In the genomic region with DNA sequence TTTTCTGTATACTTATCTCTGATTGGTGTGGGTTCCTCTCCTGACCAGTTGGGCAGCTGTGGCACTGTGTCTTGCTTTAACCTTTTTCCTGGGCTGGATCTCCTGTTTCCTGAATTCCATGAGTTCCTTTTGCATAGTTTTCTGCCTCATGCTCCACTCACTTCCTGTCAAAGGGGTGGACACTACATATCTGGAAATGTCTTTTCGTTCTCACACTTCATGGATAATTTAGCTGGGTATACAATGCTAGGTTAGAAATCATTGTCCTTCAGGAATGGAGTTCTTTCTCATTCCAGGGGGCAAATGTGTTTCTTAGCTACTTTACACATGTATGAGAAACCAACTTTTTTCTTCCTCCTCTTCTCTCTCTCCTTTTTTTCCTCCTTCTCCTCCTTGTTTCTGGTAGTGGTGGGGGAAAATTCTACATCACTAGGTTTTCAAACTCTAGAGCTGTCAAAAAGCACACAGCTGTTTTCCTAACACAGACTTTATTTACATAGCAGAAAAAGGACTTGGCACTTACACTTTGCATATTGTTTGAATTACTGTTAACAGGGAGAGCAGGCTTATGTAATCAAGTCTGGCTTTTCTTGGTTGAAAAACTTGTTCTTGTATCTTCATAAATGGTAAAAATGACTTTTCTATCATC, we compare ENCODE assay signal across 27 cellular contexts. TPM values are rescaled to one million over a fixed set of nuclear protein-coding genes. Genes with fewer than 3 reads are reported as not detected.
DNase-seq lines count a peak whose midpoint lies in the region; ATAC-seq and TF ChIP-seq lines count a peak whose summit lies in the region.
"Had no signal": no experiment of that assay in that cellular context is flagged by ENCODE, and none has a peak within 500 bp of the region (broad histone marks: within the 10 kb centered on the region; RNA-seq: fewer than 3 reads in every experiment).

No MANE protein-coding gene starts in this region.

- no peak for TF ChIP-seq POLR2A in stomach (IDR thresholded peaks at IDR 0.05)

- 67 to 91% (median 85%) methylated on average over 1 of the region's 1 CpG for WGBS in stomach, 5 donors
- 61 to 80% methylated on average over 1 of the region's 1 CpG for WGBS in aorta, 2 donors

- H3K9me3 ChIP-seq in Karpas-422 (ENCODE audit: low read length) (no peaks in the 10 kb centered on the region), adipocyte (ENCODE audit: control insufficient read depth, low read length) (peaks cover 6% of the 10 kb centered on the region), stomach (peaks cover 0 to 11% (median 8%) of the 10 kb centered on the region in 4 donors), aorta (ENCODE audit: control insufficient read depth, low read length) (no peaks in the 10 kb centered on the region), colonic mucosa (no peaks in the 10 kb centered on the region)
- H3K9me3 ChIP-seq: neutrophil, psoas muscle had no signal

- H3K79me2 ChIP-seq in Karpas-422 (ENCODE audit: low read length): no peaks in the 10 kb centered on the region

- H4K20me1 ChIP-seq in Karpas-422 (ENCODE audit: insufficient read depth, low read depth, low read length): no peaks in the 10 kb centered on the region

- H3K36me3 ChIP-seq in Karpas-422 (ENCODE audit: insufficient read depth, low read length) (no peaks in the 10 kb centered on the region), adipocyte (ENCODE audit: control insufficient read depth, insufficient read depth, low read length, severe bottlenecking) (no peaks in the 10 kb centered on the region), stomach (no peaks in the 10 kb centered on the region), aorta (ENCODE audit: control insufficient read depth in 1 of 2, insufficient read depth in 2 of 2, low read length in 1 of 2) (no peaks in the 10 kb centered on the region), colonic mucosa (no peaks in the 10 kb centered on the region)
- H3K36me3 ChIP-seq: esophagus muscularis mucosa, neutrophil had no signal

- no peak overlapping the region for H3K9ac ChIP-seq in Karpas-422 (ENCODE audit: low read length)
- H3K9ac ChIP-seq in adipocyte (ENCODE audit: low read length): no peak overlapping the region
- no peak overlapping the region for H3K9ac ChIP-seq in colonic mucosa (ENCODE audit: low read depth in 2 of 2, low read length in 2 of 2)

- H3K27ac ChIP-seq in Karpas-422 (ENCODE audit: low read length) (no peak overlapping the region), stomach (peak overlapping the region in 3 of 5 donors; percentile 4 to 32 (median 7)), aorta (ENCODE audit: low read depth in 1 of 2, low read length in 2 of 2) (no peak overlapping the region), colonic mucosa (no peak overlapping the region)
- H3K27ac ChIP-seq: esophagus muscularis mucosa, neutrophil, psoas muscle had no signal

- H3K4me3 ChIP-seq in Karpas-422 (ENCODE audit: low read length) (no peak overlapping the region), adipocyte (ENCODE audit: low read length) (no peak overlapping the region), stomach (no peak overlapping the region), aorta (ENCODE audit: low read length in 2 of 2) (no peak overlapping the region), colonic mucosa (no peak overlapping the region)
- H3K4me3 ChIP-seq: esophagus muscularis mucosa, psoas muscle had no signal

- peaks cover 4% of the 10 kb centered on the region for H3K4me1 ChIP-seq in Karpas-422 (ENCODE audit: low read length)
- peaks cover 8% of the 10 kb centered on the region for H3K4me1 ChIP-seq in adipocyte (ENCODE audit: control insufficient read depth, insufficient read depth, low read length)
- H3K4me1 ChIP-seq in stomach: peaks cover 0 to 8% (median 0%) of the 10 kb centered on the region in 4 donors
- H3K4me1 ChIP-seq in aorta (ENCODE audit: control insufficient read depth in 1 of 2, insufficient read depth in 2 of 2, low read length in 2 of 2): no peaks in the 10 kb centered on the region
- no peaks in the 10 kb centered on the region for H3K4me1 ChIP-seq in colonic mucosa
- H3K4me1 ChIP-seq: esophagus muscularis mucosa, psoas muscle had no signal

- TF ChIP-seq CTCF in stomach (IDR thresholded peaks at IDR 0.05): no peak
- TF ChIP-seq CTCF in colonic mucosa (IDR thresholded peaks at IDR 0.05): no peak

- H3K27me3 ChIP-seq in Karpas-422 (ENCODE audit: low read length) (no peaks in the 10 kb centered on the region), adipocyte (replicated peaks; ENCODE audit: control insufficient read depth, insufficient read depth, low read length) (no peaks in the 10 kb centered on the region), stomach (no peaks in the 10 kb centered on the region), aorta (ENCODE audit: control insufficient read depth in 1 of 2, insufficient read depth in 2 of 2, low read length in 1 of 2) (no peaks in the 10 kb centered on the region), colonic mucosa (no peaks in the 10 kb centered on the region)
- H3K27me3 ChIP-seq: esophagus muscularis mucosa, neutrophil had no signal

- no peak for ATAC-seq in aorta (ENCODE audit: low FRiP score)
- ATAC-seq: psoas muscle had no signal

- peak; percentile 36 for DNase-seq in Karpas-422
- DNase-seq in adipocyte (ENCODE audit: low read depth): peak; percentile 73
- DNase-seq in fibroblast of the conjunctiva (ENCODE audit: low read depth): peak; percentile 48
- no peak for DNase-seq in stomach
- DNase-seq in stimulated activated CD4-positive, alpha-beta T cell treated with anti-CD3 and anti-CD28 coated beads, Interleukin-15, amount 100 ng/mL, for 24 hours: no peak
- no peak for DNase-seq in cardiac septum (ENCODE audit: low spot score)
- DNase-seq in aorta: no peak
- DNase-seq in colonic mucosa: no peak
- DNase-seq: activated B cell treated with CpG ODN at 0.5 μM for 24 hours; activated CD4-positive, alpha-beta T cell treated with anti-CD3 and anti-CD28 coated beads, Interleukin-2, amount 50 U/mL, for 4 hours; activated CD8-positive, alpha-beta memory T cell treated with anti-CD3 and anti-CD28 coated beads, Interleukin-2, amount 50 U/mL, for 48 hours; activated naive CD8-positive, alpha-beta T cell treated with anti-CD3 and anti-CD28 coated beads for 36 hours; cerebellar nuclear complex; effector memory CD4-positive, alpha-beta T cell; KBM-7; kidney glomerular epithelial cell; mesenchymal stem cell; MV-4-11; NCI-H187; NCI-H774; OCI-M1; psoas muscle; SHP77; T1000; trophoblast cell had no signal

- no peak for TF ChIP-seq EP300 in stomach (IDR thresholded peaks at IDR 0.05)

- intact Hi-C loops in stomach (cut with DNase I; ENCODE audit: low total_unique reads) (no loop called here), cardiac septum (cut with DNase I) (no loop called here), aorta (cut with DNase I) (no loop called here), colonic mucosa (cut with DNase I) (no loop called here)

- no peak overlapping the region for H2AFZ ChIP-seq in Karpas-422 (ENCODE audit: low read length)

- no peaks in the 10 kb centered on the region for H3K9me2 ChIP-seq in Karpas-422 (replicated peaks; ENCODE audit: insufficient read depth, low read length)

- H3K4me2 ChIP-seq in Karpas-422 (ENCODE audit: low read depth, low read length, poor library complexity, severe bottlenecking): no peak overlapping the region

RNA-seq across cellular contexts. Expression of a gene that starts 9.0 kb away (rescaled TPM):
- total RNA-seq in Karpas-422 (2014; rRNA removed; shearing (Covaris generic); ENCODE audit: low replicate concordance): 34.5 and 43.7 TPM in 2 replicates
- total RNA-seq in stomach (10 to 100 TPM; 11.7 to 38.2 (median 36.2) TPM), cardiac septum (14.0 TPM), aorta (10 to 100 TPM; 23.3 to 26.4 TPM), colonic mucosa (10 to 100 TPM; 26.3 to 44.5 TPM)
- polyA plus RNA-seq in stomach (10 to 100 TPM; 21.0 to 21.5 (median 21.4) TPM), aorta (10 to 100 TPM; 16.3 to 32.3 TPM)

RNA-seq across cellular contexts. Expression of a gene that starts 22.1 kb away (rescaled TPM):
- total RNA-seq in Karpas-422 (2014; rRNA removed; shearing (Covaris generic); ENCODE audit: low replicate concordance): 30.6 and 34.0 TPM in 2 replicates
- total RNA-seq in stomach (100 to 1,000 TPM in 1 of 5 donors, 10 to 100 TPM in 4; 33.9 to 129 (median 77.3) TPM), cardiac septum (80.8 TPM), aorta (10 to 100 TPM; 72.5 to 81.3 TPM), colonic mucosa (100 to 1,000 TPM in 1 of 2 donors, 10 to 100 TPM in 1; 86.6 to 106 TPM)
- polyA plus RNA-seq in stomach (10 to 100 TPM; 33.0 to 59.3 (median 38.4) TPM), aorta (10 to 100 TPM; 39.1 to 47.8 TPM)

Comparison
In these comparisons a context has a peak if more than half of its experiments do, and no peak if none do; other contexts are left out.
1. DNase-seq: peak in Karpas-422 (single experiment), adipocyte (single experiment) and fibroblast of the conjunctiva (single experiment); none in stomach (single experiment), stimulated activated CD4-positive, alpha-beta T cell treated with anti-CD3 and anti-CD28 coated beads, Interleukin-15, amount 100 ng/mL, for 24 hours (single experiment), cardiac septum (single experiment), aorta (0 of 2) and colonic mucosa (single experiment).
2. H3K27ac ChIP-seq: peak in stomach (3 of 5); none in Karpas-422 (single experiment), aorta (0 of 2) and colonic mucosa (single experiment).